ENCODE assay signal across 15 cellular contexts in genomic region chr18:5519448-5520362, GRCh38. TPM values are rescaled to one million over a fixed set of nuclear protein-coding genes. Genes with fewer than 3 reads are reported as not detected.
DNase-seq lines count a peak whose midpoint lies in the region; ATAC-seq and TF ChIP-seq lines count a peak whose summit lies in the region.
"Had no signal": no experiment of that assay in that cellular context is flagged by ENCODE, and none has a peak within 500 bp of the region (broad histone marks: within the 10 kb centered on the region; RNA-seq: fewer than 3 reads in every experiment).

No MANE protein-coding gene starts in this region.

- H3K27ac Mint-ChIP-seq in mesothelial cell of epicardium = peak overlapping the region; percentile 54
- H3K27ac Mint-ChIP-seq: activated CD8-positive, alpha-beta memory T cell treated with anti-CD3 and anti-CD28 coated beads, Interleukin-2, amount 10 ng/mL, durations not matched to agents 7 days and 5 days; T-helper 17 cell had no signal

- H3K27ac ChIP-seq in ACC112 (ENCODE audit: low read depth, low read length) = peak overlapping the region; percentile 34; the same call in 1 of the 2 replicates
- H3K27ac ChIP-seq: KMS-11 had no signal

- H3K36me3 Mint-ChIP-seq in mesothelial cell of epicardium = peaks cover 3% of the 10 kb centered on the region
- H3K36me3 Mint-ChIP-seq: activated CD8-positive, alpha-beta memory T cell treated with anti-CD3 and anti-CD28 coated beads, Interleukin-2, amount 10 ng/mL, durations not matched to agents 7 days and 5 days had no signal

- H3K36me3 ChIP-seq in ACC112 (ENCODE audit: insufficient read depth, low read length) = no peaks in the 10 kb centered on the region

- no peaks in the 10 kb centered on the region for H3K27me3 ChIP-seq in ACC112 (ENCODE audit: insufficient read depth, low read length)

- H3K27me3 Mint-ChIP-seq in mesothelial cell of epicardium (ENCODE audit: low read depth) = no peaks in the 10 kb centered on the region
- H3K27me3 Mint-ChIP-seq: activated CD8-positive, alpha-beta memory T cell treated with anti-CD3 and anti-CD28 coated beads, Interleukin-2, amount 10 ng/mL, durations not matched to agents 7 days and 5 days had no signal

- H3K4me1 Mint-ChIP-seq in mesothelial cell of epicardium = peaks cover 52% of the 10 kb centered on the region
- H3K4me1 Mint-ChIP-seq: activated CD8-positive, alpha-beta memory T cell treated with anti-CD3 and anti-CD28 coated beads, Interleukin-2, amount 10 ng/mL, durations not matched to agents 7 days and 5 days had no signal

- no peak for ATAC-seq in GM21528 (IDR thresholded peaks at IDR 0.05; ENCODE audit: low FRiP score, unreplicated experiment)
- no peak for ATAC-seq in GM18520 (IDR thresholded peaks at IDR 0.05; ENCODE audit: unreplicated experiment)
- ATAC-seq: activated CD8-positive, alpha-beta memory T cell treated with anti-CD3 and anti-CD28 coated beads, Interleukin-2, amount 10 ng/mL, durations not matched to agents 7 days and 5 days; T-helper 17 cell had no signal

- H3K4me3 Mint-ChIP-seq in mesothelial cell of epicardium = no peak overlapping the region
- H3K4me3 Mint-ChIP-seq: activated CD8-positive, alpha-beta memory T cell treated with anti-CD3 and anti-CD28 coated beads, Interleukin-2, amount 10 ng/mL, durations not matched to agents 7 days and 5 days; T-helper 17 cell had no signal

- H2AFZ ChIP-seq in ACC112 (ENCODE audit: low read length, unreplicated experiment) = no peak overlapping the region

- H3K4me1 ChIP-seq in ACC112 (ENCODE audit: control insufficient read depth, insufficient read depth, low read length, unreplicated experiment) = no peaks in the 10 kb centered on the region

- H3K9me3 Mint-ChIP-seq in mesothelial cell of epicardium = no peaks in the 10 kb centered on the region

- H3K79me2 ChIP-seq in ACC112 (ENCODE audit: control insufficient read depth, insufficient read depth, low read length, unreplicated experiment) = no peaks in the 10 kb centered on the region

- no peak for TF ChIP-seq CTCF in mesothelial cell of epicardium (IDR thresholded peaks at IDR 0.05; ENCODE audit: unreplicated experiment)

- peak; percentile 2 for DNase-seq in amniotic epithelial cell (ENCODE audit: low read depth)
- DNase-seq in fibroblast of gingiva (ENCODE audit: low read depth) = peak; percentile 14
- no peak for DNase-seq in mesothelial cell of epicardium (ENCODE audit: low spot score in 2 of 2, unreplicated experiment in 2 of 2)
- no peak for DNase-seq in activated naive CD4-positive, alpha-beta T cell (lab: John Stamatoyannopoulos, UW)
- no peak for DNase-seq in HCEC 1CT
- DNase-seq: ACHN; activated CD8-positive, alpha-beta memory T cell treated with anti-CD3 and anti-CD28 coated beads, Interleukin-2, amount 10 ng/mL, durations not matched to agents 7 days and 5 days; activated effector memory CD4-positive, alpha-beta T cell treated with anti-CD3 and anti-CD28 coated beads, Interleukin-2, amount 50 U/mL, for 16 hours; NCI-H1417 treated with DMSO at 0.1 percent for 48 hours; NCI-H2227 treated with DMSO at 0.1 percent for 48 hours; T-helper 17 cell had no signal

- peak overlapping the region; percentile 3; the same call in 1 of the 2 replicates for H3K4me3 ChIP-seq in ACC112 (ENCODE audit: low read depth, low read length)

RNA-seq across cellular contexts. Expression of gene EPB41L3, which starts 24.1 kb away (rescaled TPM):
- total RNA-seq in mesothelial cell of epicardium = 59.9 to 61.9 TPM (median 60.6 TPM) in 3 replicates

Comparison
In these comparisons a context has a peak if more than half of its experiments do, and no peak if none do; other contexts are left out.
1. DNase-seq: peak in amniotic epithelial cell (single experiment) and fibroblast of gingiva (single experiment); none in mesothelial cell of epicardium (0 of 2), activated naive CD4-positive, alpha-beta T cell (0 of 4) and HCEC 1CT (single experiment).